In genomic region chr5:112160652-112161391, GRCh38 we compare ENCODE assay signal across 1 cellular context.
TF ChIP-seq lines count a peak whose summit lies in the region.

No MANE protein-coding gene starts in this region.

TF ChIP-seq in K562, 482 proteins besides CTCF, POLR2A, EP300 and RAD21 (continued from another document and continues in another):
- TF ChIP-seq VEZF1 (CRISPR knock-in tag; IDR thresholded peaks at IDR 0.05) (peak; percentile 35; the same call in 1 of the 2 replicates), ZNF124 (CRISPR knock-in tag; IDR thresholded peaks at IDR 0.05) (no peak), ARID2 (IDR thresholded peaks at IDR 0.05) (peak; percentile 14; the same call in 1 of the 2 replicates), NR2F6 (CRISPR knock-in tag; IDR thresholded peaks at IDR 0.05) (no peak), IFI16 (CRISPR knock-in tag; IDR thresholded peaks at IDR 0.05) (no peak), ADNP (tag; IDR thresholded peaks at IDR 0.05) (no peak), THRB (CRISPR knock-in tag; conservative IDR thresholded peaks at IDR 0.05) (peak; percentile 67; the same call in 1 of the 2 replicates), ZNF551 (CRISPR knock-in tag; IDR thresholded peaks at IDR 0.05) (no peak), RBFOX2 (IDR thresholded peaks at IDR 0.05; ENCODE audit: low read depth, low read length) (peak; percentile 100), MCM5 (IDR thresholded peaks at IDR 0.05; ENCODE audit: low read depth) (no peak), ELK1 (CRISPR knock-in tag; IDR thresholded peaks at IDR 0.05) (no peak), FOXK2 (conservative IDR thresholded peaks at IDR 0.05 in 1 of 2, IDR thresholded peaks at IDR 0.05 in 1 of 2; ENCODE audit: low read depth in 2 of 2) (peak; percentile 81 to 100), ZC3H11A (IDR thresholded peaks at IDR 0.05; ENCODE audit: low read depth, low read length) (peak; percentile 36; the same call in 1 of the 2 replicates), SOX6 (IDR thresholded peaks at IDR 0.05) (peak; percentile 51; the same call in 1 of the 2 replicates), SNRNP70 (optimal IDR thresholded peaks at IDR 0.05; ENCODE audit: low read depth, low read length) (no peak), MTA1 (IDR thresholded peaks at IDR 0.05; ENCODE audit: borderline replicate concordance) (0 out of 2 replicates have a peak, but pooled peaks have one; percentile 19), NR3C1 (CRISPR knock-in tag; IDR thresholded peaks at IDR 0.05) (no peak), CBFA2T2 (conservative IDR thresholded peaks at IDR 0.05) (no peak), KLF10 (CRISPR knock-in tag; IDR thresholded peaks at IDR 0.05) (no peak), HDAC2 (IDR thresholded peaks at IDR 0.05) (peak; percentile 65; the same call in 1 of the 2 replicates), TBL1XR1 (IDR thresholded peaks at IDR 0.05; ENCODE audit: low read length in 2 of 2) (peak; percentile 78 to 89), ZNF586 (CRISPR knock-in tag; conservative IDR thresholded peaks at IDR 0.05) (no peak), HNRNPUL1 (IDR thresholded peaks at IDR 0.05; ENCODE audit: low read length) (no peak; the same call in 1 of the 2 replicates), PHB (CRISPR knock-in tag; IDR thresholded peaks at IDR 0.05) (peak; percentile 62; the same call in 1 of the 2 replicates), THRAP3 (IDR thresholded peaks at IDR 0.05; ENCODE audit: borderline replicate concordance) (no peak), MEF2A (IDR thresholded peaks at IDR 0.05; ENCODE audit: control insufficient read depth, low read depth, low read length) (no peak), ZNF184 (CRISPR knock-in tag; IDR thresholded peaks at IDR 0.05) (no peak), ZNF780A (CRISPR knock-in tag; IDR thresholded peaks at IDR 0.05) (no peak; the same call in 1 of the 2 replicates), NBN (IDR thresholded peaks at IDR 0.05; ENCODE audit: low read depth) (no peak; the same call in 1 of the 2 replicates), ZNF41 (CRISPR knock-in tag; conservative IDR thresholded peaks at IDR 0.05) (peak; percentile 62; the same call in 1 of the 2 replicates), U2AF1 (optimal IDR thresholded peaks at IDR 0.05; ENCODE audit: low read depth, low read length) (peak; percentile 55), FOXA1 (IDR thresholded peaks at IDR 0.05; ENCODE audit: borderline replicate concordance) (no peak), ESRRA (IDR thresholded peaks at IDR 0.05; ENCODE audit: borderline replicate concordance, low read depth) (peak; percentile 77), EWSR1 (IDR thresholded peaks at IDR 0.05; ENCODE audit: borderline replicate concordance, low read depth, partially characterized antibody) (no peak), ZNF584 (CRISPR knock-in tag; IDR thresholded peaks at IDR 0.05; ENCODE audit: low read depth) (no peak), NR2C2 (CRISPR knock-in tag; IDR thresholded peaks at IDR 0.05) (peak; percentile 80), NR2C2 (tag; IDR thresholded peaks at IDR 0.05) (peak; percentile 13; the same call in 1 of the 2 replicates), PHF8 (IDR thresholded peaks at IDR 0.05; ENCODE audit: borderline replicate concordance, low read length) (peak; percentile 98), ILK (tag; IDR thresholded peaks at IDR 0.05; ENCODE audit: borderline replicate concordance, low read depth) (no peak), CREB1 (IDR thresholded peaks at IDR 0.05) (peak; percentile 61), CREB1 (CRISPR knock-in tag; IDR thresholded peaks at IDR 0.05) (peak; percentile 78), MIER1 (IDR thresholded peaks at IDR 0.05; ENCODE audit: low read depth) (0 out of 2 replicates have a peak, but pooled peaks have one; percentile 64), ZNF778 (CRISPR knock-in tag; IDR thresholded peaks at IDR 0.05) (no peak), ZNF311 (CRISPR knock-in tag; IDR thresholded peaks at IDR 0.05) (no peak), DMBX1 (CRISPR knock-in tag; IDR thresholded peaks at IDR 0.05; ENCODE audit: borderline replicate concordance) (peak; percentile 71; the same call in 1 of the 2 replicates), ATF7 (IDR thresholded peaks at IDR 0.05) (peak; percentile 100), ZNF140 (CRISPR knock-in tag; IDR thresholded peaks at IDR 0.05) (no peak), RUNX1 (IDR thresholded peaks at IDR 0.05; ENCODE audit: low read depth) (peak; percentile 68; the same call in 1 of the 2 replicates), ILF3 (IDR thresholded peaks at IDR 0.05; ENCODE audit: borderline replicate concordance) (no peak), ZZZ3 (IDR thresholded peaks at IDR 0.05) (no peak), ZKSCAN1 (IDR thresholded peaks at IDR 0.05; ENCODE audit: low read depth, low read length) (0 out of 2 replicates have a peak, but pooled peaks have one; percentile 44), ARNT (IDR thresholded peaks at IDR 0.05) (no peak), ZFP36 (IDR thresholded peaks at IDR 0.05; ENCODE audit: low read depth, low read length, partially characterized antibody) (no peak), ZNF695 (CRISPR knock-in tag; IDR thresholded peaks at IDR 0.05) (no peak), BCL6 (CRISPR knock-in tag; IDR thresholded peaks at IDR 0.05) (no peak), HEY1 (CRISPR knock-in tag; IDR thresholded peaks at IDR 0.05; ENCODE audit: borderline replicate concordance) (no peak), ZNF717 (CRISPR knock-in tag; IDR thresholded peaks at IDR 0.05) (no peak), PBX2 (CRISPR knock-in tag; IDR thresholded peaks at IDR 0.05; ENCODE audit: low read depth) (no peak), PBX2 (tag; conservative IDR thresholded peaks at IDR 0.05; ENCODE audit: low read depth) (no peak)
- TF ChIP-seq, protein P1, sequence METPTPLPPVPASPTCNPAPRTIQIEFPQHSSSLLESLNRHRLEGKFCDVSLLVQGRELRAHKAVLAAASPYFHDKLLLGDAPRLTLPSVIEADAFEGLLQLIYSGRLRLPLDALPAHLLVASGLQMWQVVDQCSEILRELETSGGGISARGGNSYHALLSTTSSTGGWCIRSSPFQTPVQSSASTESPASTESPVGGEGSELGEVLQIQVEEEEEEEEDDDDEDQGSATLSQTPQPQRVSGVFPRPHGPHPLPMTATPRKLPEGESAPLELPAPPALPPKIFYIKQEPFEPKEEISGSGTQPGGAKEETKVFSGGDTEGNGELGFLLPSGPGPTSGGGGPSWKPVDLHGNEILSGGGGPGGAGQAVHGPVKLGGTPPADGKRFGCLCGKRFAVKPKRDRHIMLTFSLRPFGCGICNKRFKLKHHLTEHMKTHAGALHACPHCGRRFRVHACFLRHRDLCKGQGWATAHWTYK (CRISPR knock-in tag; IDR thresholded peaks at IDR 0.05), result peak; percentile 28; the same call in 1 of the 2 replicates
- TF ChIP-seq, protein P2, sequence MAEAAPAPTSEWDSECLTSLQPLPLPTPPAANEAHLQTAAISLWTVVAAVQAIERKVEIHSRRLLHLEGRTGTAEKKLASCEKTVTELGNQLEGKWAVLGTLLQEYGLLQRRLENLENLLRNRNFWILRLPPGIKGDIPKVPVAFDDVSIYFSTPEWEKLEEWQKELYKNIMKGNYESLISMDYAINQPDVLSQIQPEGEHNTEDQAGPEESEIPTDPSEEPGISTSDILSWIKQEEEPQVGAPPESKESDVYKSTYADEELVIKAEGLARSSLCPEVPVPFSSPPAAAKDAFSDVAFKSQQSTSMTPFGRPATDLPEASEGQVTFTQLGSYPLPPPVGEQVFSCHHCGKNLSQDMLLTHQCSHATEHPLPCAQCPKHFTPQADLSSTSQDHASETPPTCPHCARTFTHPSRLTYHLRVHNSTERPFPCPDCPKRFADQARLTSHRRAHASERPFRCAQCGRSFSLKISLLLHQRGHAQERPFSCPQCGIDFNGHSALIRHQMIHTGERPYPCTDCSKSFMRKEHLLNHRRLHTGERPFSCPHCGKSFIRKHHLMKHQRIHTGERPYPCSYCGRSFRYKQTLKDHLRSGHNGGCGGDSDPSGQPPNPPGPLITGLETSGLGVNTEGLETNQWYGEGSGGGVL (CRISPR knock-in tag; IDR thresholded peaks at IDR 0.05), result no peak
- TF ChIP-seq, protein P3, sequence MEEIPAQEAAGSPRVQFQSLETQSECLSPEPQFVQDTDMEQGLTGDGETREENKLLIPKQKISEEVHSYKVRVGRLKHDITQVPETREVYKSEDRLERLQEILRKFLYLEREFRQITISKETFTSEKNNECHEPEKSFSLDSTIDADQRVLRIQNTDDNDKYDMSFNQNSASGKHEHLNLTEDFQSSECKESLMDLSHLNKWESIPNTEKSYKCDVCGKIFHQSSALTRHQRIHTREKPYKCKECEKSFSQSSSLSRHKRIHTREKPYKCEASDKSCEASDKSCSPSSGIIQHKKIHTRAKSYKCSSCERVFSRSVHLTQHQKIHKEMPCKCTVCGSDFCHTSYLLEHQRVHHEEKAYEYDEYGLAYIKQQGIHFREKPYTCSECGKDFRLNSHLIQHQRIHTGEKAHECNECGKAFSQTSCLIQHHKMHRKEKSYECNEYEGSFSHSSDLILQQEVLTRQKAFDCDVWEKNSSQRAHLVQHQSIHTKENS (CRISPR knock-in tag; IDR thresholded peaks at IDR 0.05), result no peak
- TF ChIP-seq, protein P4, sequence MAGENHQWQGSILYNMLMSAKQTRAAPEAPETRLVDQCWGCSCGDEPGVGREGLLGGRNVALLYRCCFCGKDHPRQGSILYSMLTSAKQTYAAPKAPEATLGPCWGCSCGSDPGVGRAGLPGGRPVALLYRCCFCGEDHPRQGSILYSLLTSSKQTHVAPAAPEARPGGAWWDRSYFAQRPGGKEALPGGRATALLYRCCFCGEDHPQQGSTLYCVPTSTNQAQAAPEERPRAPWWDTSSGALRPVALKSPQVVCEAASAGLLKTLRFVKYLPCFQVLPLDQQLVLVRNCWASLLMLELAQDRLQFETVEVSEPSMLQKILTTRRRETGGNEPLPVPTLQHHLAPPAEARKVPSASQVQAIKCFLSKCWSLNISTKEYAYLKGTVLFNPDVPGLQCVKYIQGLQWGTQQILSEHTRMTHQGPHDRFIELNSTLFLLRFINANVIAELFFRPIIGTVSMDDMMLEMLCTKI (IDR thresholded peaks at IDR 0.05; ENCODE audit: partially characterized antibody), result no peak
- TF ChIP-seq, protein P5, sequence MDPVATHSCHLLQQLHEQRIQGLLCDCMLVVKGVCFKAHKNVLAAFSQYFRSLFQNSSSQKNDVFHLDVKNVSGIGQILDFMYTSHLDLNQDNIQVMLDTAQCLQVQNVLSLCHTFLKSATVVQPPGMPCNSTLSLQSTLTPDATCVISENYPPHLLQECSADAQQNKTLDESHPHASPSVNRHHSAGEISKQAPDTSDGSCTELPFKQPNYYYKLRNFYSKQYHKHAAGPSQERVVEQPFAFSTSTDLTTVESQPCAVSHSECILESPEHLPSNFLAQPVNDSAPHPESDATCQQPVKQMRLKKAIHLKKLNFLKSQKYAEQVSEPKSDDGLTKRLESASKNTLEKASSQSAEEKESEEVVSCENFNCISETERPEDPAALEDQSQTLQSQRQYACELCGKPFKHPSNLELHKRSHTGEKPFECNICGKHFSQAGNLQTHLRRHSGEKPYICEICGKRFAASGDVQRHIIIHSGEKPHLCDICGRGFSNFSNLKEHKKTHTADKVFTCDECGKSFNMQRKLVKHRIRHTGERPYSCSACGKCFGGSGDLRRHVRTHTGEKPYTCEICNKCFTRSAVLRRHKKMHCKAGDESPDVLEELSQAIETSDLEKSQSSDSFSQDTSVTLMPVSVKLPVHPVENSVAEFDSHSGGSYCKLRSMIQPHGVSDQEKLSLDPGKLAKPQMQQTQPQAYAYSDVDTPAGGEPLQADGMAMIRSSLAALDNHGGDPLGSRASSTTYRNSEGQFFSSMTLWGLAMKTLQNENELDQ (CRISPR knock-in tag; IDR thresholded peaks at IDR 0.05; ENCODE audit: borderline replicate concordance), result 0 out of 2 replicates have a peak, but pooled peaks have one; percentile 57
